ENCODE assay signal across 8 cellular contexts in the genomic region with DNA sequence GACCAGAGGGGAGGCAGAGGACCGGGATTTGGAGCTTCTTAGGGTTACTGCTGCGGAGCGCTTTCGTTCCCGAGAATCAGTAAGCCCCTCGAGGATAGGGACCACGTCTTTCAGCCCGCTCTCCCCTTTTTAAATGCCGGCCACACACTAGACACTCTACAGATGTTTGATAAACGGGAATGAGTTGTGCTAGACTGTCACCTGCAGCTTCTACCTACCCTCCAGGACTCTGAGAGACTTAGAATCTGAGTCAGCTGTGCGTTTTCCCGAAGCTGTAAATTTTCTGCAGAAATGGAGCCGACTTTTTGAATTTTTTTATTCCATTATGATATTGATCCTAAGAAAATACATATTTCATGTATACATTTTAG. TPM values are rescaled to one million over a fixed set of nuclear protein-coding genes. Genes with fewer than 3 reads are reported as not detected.
DNase-seq lines count a peak whose midpoint lies in the region; ATAC-seq and TF ChIP-seq lines count a peak whose summit lies in the region.

No MANE protein-coding gene starts in this region.

- DNase-seq in H9: no peak
- no peak for DNase-seq in esophagus muscularis mucosa (ENCODE audit: extremely low spot score)
- no peak for DNase-seq in skeletal muscle cell (ENCODE audit: low read depth)
- DNase-seq in activated gamma-delta T cell (lab: John Stamatoyannopoulos, UW): no peak
- DNase-seq in foreskin melanocyte: no peak
- DNase-seq in stimulated activated CD4-positive, alpha-beta T cell treated with anti-CD3 and anti-CD28 coated beads, Interleukin-4, amount 100 ng/mL, for 4 hours: no peak

- no peak overlapping the region for H3T11ph ChIP-seq in H9 (ENCODE audit: low read length)

- no peaks in the 10 kb centered on the region for H4K20me1 ChIP-seq in H9 (ENCODE audit: control insufficient read depth, insufficient read depth, insufficient read length)
- H4K20me1 ChIP-seq in OCI-LY3 (ENCODE audit: insufficient read depth, low read length): no peaks in the 10 kb centered on the region

- H3K27ac ChIP-seq in H9 (ENCODE audit: insufficient read length, low read depth, low read length) (no peak overlapping the region), OCI-LY3 (ENCODE audit: low read length) (no peak overlapping the region), esophagus muscularis mucosa (replicated peaks in 1 of 4) (peak overlapping the region; percentile 80 to 94 (median 89))

- H3K4me1 ChIP-seq in H9 (ENCODE audit: insufficient read depth, low read length): peaks cover 3% of the 10 kb centered on the region; the same call in 1 of the 2 replicates
- peaks cover 10% of the 10 kb centered on the region for H3K4me1 ChIP-seq in OCI-LY3 (ENCODE audit: low read length)
- peaks cover 7 to 14% (median 11%) of the 10 kb centered on the region in 4 donors for H3K4me1 ChIP-seq in esophagus muscularis mucosa

- H3K27me3 ChIP-seq in H9 (ENCODE audit: insufficient read depth, low read length) (no peaks in the 10 kb centered on the region), OCI-LY3 (ENCODE audit: low read depth, low read length) (peaks cover 8% of the 10 kb centered on the region; the same call in 1 of the 2 replicates), esophagus muscularis mucosa (no peaks in the 10 kb centered on the region)

- H3K23me2 ChIP-seq in H9 (ENCODE audit: insufficient read length, low read depth, low read length, poor library complexity, severe bottlenecking): peaks cover 8% of the 10 kb centered on the region

- no peak overlapping the region for H3K18ac ChIP-seq in H9 (ENCODE audit: insufficient read length, low read depth, low read length)

- H3K9me3 ChIP-seq in H9 (ENCODE audit: control insufficient read depth, low read depth, low read length): no peaks in the 10 kb centered on the region
- no peaks in the 10 kb centered on the region for H3K9me3 ChIP-seq in OCI-LY3 (ENCODE audit: insufficient read depth, low read length)
- no peaks in the 10 kb centered on the region for H3K9me3 ChIP-seq in esophagus muscularis mucosa

- H4K5ac ChIP-seq in H9 (ENCODE audit: insufficient read length, low read depth, low read length): no peak overlapping the region

- no peak overlapping the region for H2AK5ac ChIP-seq in H9 (ENCODE audit: insufficient read length, low read length)

- H2AFZ ChIP-seq in H9 (ENCODE audit: low read length): no peak overlapping the region
- H2AFZ ChIP-seq in OCI-LY3 (ENCODE audit: low read depth, low read length): peak overlapping the region; percentile 97

- peaks cover 7 to 8% of the 10 kb centered on the region in 2 experiments for H3K4me1 Mint-ChIP-seq in H9

- peak overlapping the region; percentile 99 for H3K4me2 ChIP-seq in H9 (ENCODE audit: insufficient read depth, insufficient read length, low read length)
- H3K4me2 ChIP-seq in OCI-LY3 (ENCODE audit: low read length): peak overlapping the region; percentile 100

- no peak overlapping the region for H3K4ac ChIP-seq in H9 (ENCODE audit: low read depth, low read length)

- no peak overlapping the region for H4K8ac ChIP-seq in H9 (replicated peaks; ENCODE audit: insufficient read length, low read depth, low read length)

- TF ChIP-seq CTCF in H9 (conservative IDR thresholded peaks at IDR 0.05): no peak
- TF ChIP-seq CTCF in OCI-LY3 (IDR thresholded peaks at IDR 0.05; ENCODE audit: low read depth, low read length): no peak
- TF ChIP-seq CTCF in esophagus muscularis mucosa (IDR thresholded peaks at IDR 0.05): no peak

- no peak for TF ChIP-seq EP300 in esophagus muscularis mucosa (IDR thresholded peaks at IDR 0.05)

- no peak overlapping the region for H2BK15ac ChIP-seq in H9 (ENCODE audit: low read depth, low read length)

- no peak overlapping the region for H4K91ac ChIP-seq in H9 (ENCODE audit: insufficient read length, low read depth, low read length)

- no peak overlapping the region for H2BK5ac ChIP-seq in H9 (ENCODE audit: insufficient read length, low read length)

- H3K36me3 Mint-ChIP-seq in H9 (ENCODE audit: insufficient read depth in 1 of 3, low read depth in 3 of 3): peaks cover 0 to 1% (median 0%) of the 10 kb centered on the region in 3 experiments; a peak in 2 of 7 replicates

- peaks cover 8% of the 10 kb centered on the region for H3K27me3 Mint-ChIP-seq in H9 (ENCODE audit: low read depth)

- ATAC-seq in GM18519 (IDR thresholded peaks at IDR 0.05; ENCODE audit: low FRiP score, unreplicated experiment): peak; percentile 3

- H3K56ac ChIP-seq in H9 (ENCODE audit: insufficient read length, low read depth, low read length): no peak overlapping the region

- no peaks in the 10 kb centered on the region for H3K79me2 ChIP-seq in H9 (ENCODE audit: insufficient read depth, low read length)
- H3K79me2 ChIP-seq in OCI-LY3 (ENCODE audit: low read length): no peaks in the 10 kb centered on the region

- H3K36me3 ChIP-seq in OCI-LY3 (replicated peaks; ENCODE audit: low read depth, low read length) (no peaks in the 10 kb centered on the region), esophagus muscularis mucosa (no peaks in the 10 kb centered on the region)

- H3K23ac ChIP-seq in H9 (ENCODE audit: insufficient read length, low read depth, low read length): no peak overlapping the region

- no peaks in the 10 kb centered on the region for H3K79me1 ChIP-seq in H9 (ENCODE audit: insufficient read depth, low read depth, low read length, poor library complexity, severe bottlenecking)

- H2BK120ac ChIP-seq in H9 (ENCODE audit: low read depth, low read length, poor library complexity, severe bottlenecking): no peak overlapping the region

- TF ChIP-seq POLR2A in esophagus muscularis mucosa (IDR thresholded peaks at IDR 0.05; ENCODE audit: low read depth): no peak

- H3K27ac Mint-ChIP-seq in H9: peak overlapping the region in 2 of 3 experiments; percentile 99; a peak in 4 of 7 replicates

- H3K14ac ChIP-seq in H9 (ENCODE audit: insufficient read depth, low read length): no peak overlapping the region

- no peak overlapping the region for H2BK20ac ChIP-seq in H9 (ENCODE audit: low read depth, low read length, poor library complexity, severe bottlenecking)

- H3K9ac ChIP-seq in H9 (ENCODE audit: extremely low read depth, insufficient read length, low read length) (no peak overlapping the region), OCI-LY3 (ENCODE audit: low read length) (peak overlapping the region; percentile 89)

- H3K9me3 Mint-ChIP-seq in H9: no peaks in the 10 kb centered on the region; a peak in 2 of 5 replicates

- intact Hi-C loops in esophagus muscularis mucosa (cut with DNase I): loop anchor here (2.0 to 5.0 kb wide), 2 partner anchors 43 to 131 kb away; partner anchors contain the start of genes PSIP1 and SNAPC3

- peak overlapping the region; percentile 86 to 88 for H3K4me3 Mint-ChIP-seq in H9

- WGBS in H9 (ENCODE audit: extremely low coverage, insufficient read length, low lambda C conversion rate): no CpG with 5 or more reads among the region's 13 CpGs
- under 1% methylated on average over 12 of the region's 13 CpGs for WGBS in esophagus muscularis mucosa

- no peak overlapping the region for H2BK12ac ChIP-seq in H9 (ENCODE audit: insufficient read length, low read depth, low read length)

- H3K4me3 ChIP-seq in OCI-LY3 (ENCODE audit: low read length) (peak overlapping the region; percentile 98), esophagus muscularis mucosa (peak overlapping the region; percentile 69 to 86 (median 76)), skeletal muscle cell (ENCODE audit: low read depth, low read length) (peak overlapping the region; percentile 65)

RNA-seq across cellular contexts. Expression of gene CCDC171, which starts 0.7 kb away (rescaled TPM):
- 2.4 TPM in 2 replicates for total RNA-seq in H9 (2021)
- total RNA-seq in esophagus muscularis mucosa: 1 to 10 TPM; 1.3 to 1.7 (median 1.4) TPM

RNA-seq across cellular contexts. Expression of gene PSIP1, which starts 42.7 kb away (rescaled TPM):
- total RNA-seq in H9 (2021): 362 and 368 TPM in 2 replicates
- 10 to 100 TPM; 33.3 to 56.9 (median 45.5) TPM for total RNA-seq in esophagus muscularis mucosa

Comparison
In these comparisons a context has a peak if more than half of its experiments do, and no peak if none do; other contexts are left out.
1. H3K27ac ChIP-seq: peak in esophagus muscularis mucosa (4 of 4); none in H9 (single experiment) and OCI-LY3 (single experiment).
2. Peak in every context shown above with its lines, with median percentiles within 50 percentile points of each other: H3K4me3 ChIP-seq.